In genomic region chr22:40634119-40634903, GRCh38 we compare ENCODE assay signal across 12 cellular contexts. TPM values are rescaled to one million over a fixed set of nuclear protein-coding genes. Genes with fewer than 3 reads are reported as not detected.
DNase-seq lines count a peak whose midpoint lies in the region; ATAC-seq, FAIRE-seq and TF ChIP-seq lines count a peak whose summit lies in the region.
"Had no signal": no experiment of that assay in that cellular context is flagged by ENCODE, and none has a peak within 500 bp of the region (broad histone marks: within the 10 kb centered on the region; RNA-seq: fewer than 3 reads in every experiment).

No MANE protein-coding gene starts in this region.

- H3K27me3 ChIP-seq in RWPE2 (ENCODE audit: insufficient read depth, poor library complexity, severe bottlenecking): no peaks in the 10 kb centered on the region
- no peaks in the 10 kb centered on the region for H3K27me3 ChIP-seq in gastroesophageal sphincter
- H3K27me3 ChIP-seq in smooth muscle cell (ENCODE audit: low read depth): no peaks in the 10 kb centered on the region
- H3K27me3 ChIP-seq in neuronal stem cell (ENCODE audit: control insufficient read depth in 3 of 3, insufficient read depth in 3 of 3, low read depth in 1 of 3, low read length in 3 of 3): no peaks in the 10 kb centered on the region

- H3K18ac ChIP-seq in neuronal stem cell (ENCODE audit: low read length): no peak overlapping the region

- TF ChIP-seq CTCF in RWPE2 (IDR thresholded peaks at IDR 0.05; ENCODE audit: poor library complexity, severe bottlenecking) (no peak), gastroesophageal sphincter (IDR thresholded peaks at IDR 0.05) (no peak), smooth muscle cell (IDR thresholded peaks at IDR 0.05; ENCODE audit: borderline replicate concordance, insufficient read depth, poor library complexity, severe bottlenecking) (no peak)

- no peak overlapping the region for H2AFZ ChIP-seq in smooth muscle cell (ENCODE audit: low read depth)
- no peak overlapping the region for H2AFZ ChIP-seq in neuronal stem cell (ENCODE audit: low read length)

- no peak overlapping the region for H2BK120ac ChIP-seq in neuronal stem cell (ENCODE audit: low read depth, low read length)

- TF ChIP-seq POLR2A in gastroesophageal sphincter (IDR thresholded peaks at IDR 0.05): no peak

- no peak overlapping the region for H3K14ac ChIP-seq in neuronal stem cell (ENCODE audit: low read length)

- no peaks in the 10 kb centered on the region for H3K9me3 ChIP-seq in RWPE2 (ENCODE audit: severe bottlenecking)
- H3K9me3 ChIP-seq in gastroesophageal sphincter: no peaks in the 10 kb centered on the region
- H3K9me3 ChIP-seq in smooth muscle cell (replicated peaks; ENCODE audit: low read depth): no peaks in the 10 kb centered on the region
- peaks cover 0 to 18% of the 10 kb centered on the region in 2 donors for H3K9me3 ChIP-seq in neuronal stem cell (replicated peaks in 1 of 2; ENCODE audit: control insufficient read depth in 2 of 2, insufficient read depth in 1 of 2, low read depth in 1 of 2, low read length in 2 of 2)

- ATAC-seq in RWPE2 (ENCODE audit: low read depth) (no peak), gastroesophageal sphincter (no peak)

- H3K9ac ChIP-seq in smooth muscle cell (ENCODE audit: low read depth): no peak overlapping the region
- no peak overlapping the region for H3K9ac ChIP-seq in neuronal stem cell (ENCODE audit: low read depth, low read length, poor library complexity)

- H3K4me3 ChIP-seq in RWPE2 (ENCODE audit: severe bottlenecking) (peak overlapping the region; percentile 92), gastroesophageal sphincter (peak overlapping the region in 1 of 2 donors; percentile 98), smooth muscle cell (peak overlapping the region; percentile 88), neuronal stem cell (ENCODE audit: low read length in 2 of 2) (no peak overlapping the region)

- no peak overlapping the region for H3K23ac ChIP-seq in neuronal stem cell (ENCODE audit: low read depth, low read length, poor library complexity)

- no peak overlapping the region for H2AK5ac ChIP-seq in neuronal stem cell (ENCODE audit: low read depth, low read length)

- no peak overlapping the region for H4K8ac ChIP-seq in neuronal stem cell (ENCODE audit: low read depth, low read length)

- DNase-seq in DMS 273 (lab: John Stamatoyannopoulos, UW; ENCODE audit: unreplicated experiment) (peak; percentile 6), DMS 273 treated with DMSO at 0.1 percent for 48 hours (lab: John Stamatoyannopoulos, UW) (no peak), RWPE2 (ENCODE audit: low spot score) (no peak), smooth muscle cell (lab: John Stamatoyannopoulos, UW; ENCODE audit: unreplicated experiment) (no peak), neuronal stem cell (ENCODE audit: low spot score) (no peak), HTR-8/SVneo (ENCODE audit: insufficient read length, low spot score) (no peak), GF-D8 (lab: John Stamatoyannopoulos, UW) (no peak)
- DNase-seq: NCI-H1092 treated with DMSO at 0.1 percent for 48 hours; stimulated activated CD4-positive, alpha-beta T cell treated with anti-CD3 and anti-CD28 coated beads, Interleukin-12 subunit alpha, Interleukin-12 subunit beta, amount 100 ng/mL, for 4 hours had no signal

- no peak for TF ChIP-seq EP300 in gastroesophageal sphincter (IDR thresholded peaks at IDR 0.05)

- H3K79me2 ChIP-seq in smooth muscle cell (ENCODE audit: low read depth): peaks cover 75% of the 10 kb centered on the region

- 35 to 64% methylated on average over 5 to 11 of the region's 11 CpGs for WGBS in gastroesophageal sphincter (ENCODE audit: low coverage in 1 of 2), 2 donors
- WGBS in smooth muscle cell (ENCODE audit: low lambda C conversion rate): 90% methylated on average over 11 of the region's 11 CpGs
- no CpG with 5 or more reads among the region's 11 CpGs for whole genome bisulfite sequencing in neuronal stem cell (ENCODE audit: extremely low coverage in 2 of 2, insufficient read length in 2 of 2, insufficient replicate concordance in 1 of 2), 2 donors

- peak overlapping the region; percentile 92 for H3K4me2 ChIP-seq in smooth muscle cell
- H3K4me2 ChIP-seq in neuronal stem cell (ENCODE audit: insufficient read depth, low read length, poor library complexity, severe bottlenecking): no peak overlapping the region

- no peak overlapping the region for H3K4ac ChIP-seq in neuronal stem cell (ENCODE audit: low read length)

- H2BK15ac ChIP-seq in neuronal stem cell (ENCODE audit: low read length): no peak overlapping the region

- H4K20me1 ChIP-seq in smooth muscle cell (ENCODE audit: low read depth): peaks cover 69% of the 10 kb centered on the region

- H3K36me3 ChIP-seq in RWPE2 (ENCODE audit: low read depth): peaks cover 11% of the 10 kb centered on the region; the same call in 1 of the 2 replicates
- H3K36me3 ChIP-seq in gastroesophageal sphincter: no peaks in the 10 kb centered on the region
- H3K36me3 ChIP-seq in smooth muscle cell (ENCODE audit: low read depth): no peaks in the 10 kb centered on the region
- H3K36me3 ChIP-seq in neuronal stem cell (replicated peaks in 1 of 2; ENCODE audit: control insufficient read depth in 2 of 2, insufficient read depth in 2 of 2, low read length in 2 of 2): no peaks in the 10 kb centered on the region

- H2BK12ac ChIP-seq in neuronal stem cell (ENCODE audit: low read length): no peak overlapping the region

- no peak overlapping the region for H4K91ac ChIP-seq in neuronal stem cell (ENCODE audit: low read depth, low read length, poor library complexity)

- peaks cover 12% of the 10 kb centered on the region for H3K79me1 ChIP-seq in neuronal stem cell (ENCODE audit: low read depth, low read length)

- no peaks in the 10 kb centered on the region for H3F3A ChIP-seq in smooth muscle cell (ENCODE audit: low read depth)

- no peak overlapping the region for H2BK5ac ChIP-seq in neuronal stem cell (ENCODE audit: low read length)

- FAIRE-seq in HTR-8/SVneo (lab: Jason Lieb, UNC): no peak
- FAIRE-seq: islet of Langerhans had no signal

- H3K27ac ChIP-seq in RWPE2 (ENCODE audit: poor library complexity, severe bottlenecking): peak overlapping the region; percentile 49
- peak overlapping the region in 3 of 4 donors; percentile 94 to 96 (median 96) for H3K27ac ChIP-seq in gastroesophageal sphincter
- H3K27ac ChIP-seq in smooth muscle cell (ENCODE audit: low read depth): no peak overlapping the region
- H3K27ac ChIP-seq in neuronal stem cell (replicated peaks; ENCODE audit: low read length): no peak overlapping the region
- H3K27ac ChIP-seq: 22Rv1 had no signal

- peaks cover 27% of the 10 kb centered on the region for H3K4me1 ChIP-seq in RWPE2 (ENCODE audit: insufficient read depth, poor library complexity, severe bottlenecking)
- H3K4me1 ChIP-seq in gastroesophageal sphincter: peaks cover 0 to 60% (median 0%) of the 10 kb centered on the region in 3 donors
- H3K4me1 ChIP-seq in smooth muscle cell (ENCODE audit: low read depth): peaks cover 8% of the 10 kb centered on the region
- H3K4me1 ChIP-seq in neuronal stem cell (ENCODE audit: control insufficient read depth in 2 of 2, insufficient read depth in 1 of 2, low read depth in 1 of 2, low read length in 2 of 2): peaks cover 5 to 12% of the 10 kb centered on the region in 2 donors

RNA-seq across cellular contexts. Expression of gene MRTFA, which starts 2.2 kb away (rescaled TPM):
- 10 to 100 TPM; 45.5 to 90.2 (median 78.3) TPM for total RNA-seq in gastroesophageal sphincter
- total RNA-seq in smooth muscle cell: 34.1 and 41.7 TPM in 2 replicates
- 25.5 and 44.3 TPM in 2 replicates for polyA plus RNA-seq in smooth muscle cell
- polyA plus RNA-seq in neuronal stem cell (2013, experiment 1 of 2): 19.7 TPM
- polyA plus RNA-seq in neuronal stem cell (2013, experiment 2 of 2): 18.6 TPM

RNA-seq across cellular contexts. Expression of gene MCHR1, which starts 45.0 kb away (rescaled TPM):
- under 1 TPM in 2 of 4 donors, not detected in 2; 0.27 to 0.40 TPM for total RNA-seq in gastroesophageal sphincter
- 11.8 and 24.6 TPM in 2 replicates for total RNA-seq in smooth muscle cell
- 12.8 and 18.9 TPM in 2 replicates for polyA plus RNA-seq in smooth muscle cell
- polyA plus RNA-seq in neuronal stem cell (2013, experiment 1 of 2): 0.18 TPM
- polyA plus RNA-seq in neuronal stem cell (2013, experiment 2 of 2): 0.18 TPM

Comparison
In these comparisons a context has a peak if more than half of its experiments do, and no peak if none do; other contexts are left out.
1. H3K27ac ChIP-seq: peak in RWPE2 (single experiment) and gastroesophageal sphincter (3 of 4); none in smooth muscle cell (single experiment) and neuronal stem cell (single experiment).
2. H3K4me3 ChIP-seq: peak in RWPE2 (single experiment) and smooth muscle cell (single experiment); none in neuronal stem cell (0 of 2).